Comparison of ENCODE assay signal across 15 cellular contexts in the genomic region with DNA sequence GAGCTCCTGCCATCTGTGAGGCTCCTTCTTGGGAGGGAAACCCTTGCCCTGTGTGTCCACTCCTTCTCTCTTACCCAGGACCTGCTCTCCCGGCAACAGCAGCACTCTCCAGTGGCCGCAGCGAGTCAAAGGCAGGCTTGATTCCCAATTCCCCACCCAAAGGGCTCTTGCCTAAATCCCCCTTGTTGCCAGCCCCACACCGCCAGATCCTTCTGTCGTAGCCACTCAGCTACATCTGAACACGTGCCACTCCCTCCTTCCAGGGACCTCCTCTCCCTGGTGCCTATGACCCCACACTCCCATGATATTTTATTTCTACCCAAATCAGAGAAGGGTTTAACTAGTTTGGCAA. TPM values are rescaled to one million over a fixed set of nuclear protein-coding genes. Genes with fewer than 3 reads are reported as not detected.
DNase-seq lines count a peak whose midpoint lies in the region; ATAC-seq and TF ChIP-seq lines count a peak whose summit lies in the region.
"Had no signal": no experiment of that assay in that cellular context is flagged by ENCODE, and none has a peak within 500 bp of the region (broad histone marks: within the 10 kb centered on the region; RNA-seq: fewer than 3 reads in every experiment).

No MANE protein-coding gene starts in this region.

- TF ChIP-seq POLR2A in uterus (IDR thresholded peaks at IDR 0.05) = no peak

- H3K4me1 ChIP-seq in uterus = peaks cover 5 to 6% of the 10 kb centered on the region in 2 donors

- peaks cover 59% of the 10 kb centered on the region for H3K4me1 Mint-ChIP-seq in stimulated activated naive CD8-positive, alpha-beta T cell treated with anti-CD3 and anti-CD28 coated beads, Interleukin-15, Interleukin-2, amounts not matched to agents 100 ng/mL and 50 ng/mL, for 24 hours (ENCODE audit: low read depth)
- peaks cover 3% of the 10 kb centered on the region for H3K4me1 Mint-ChIP-seq in neural crest cell

- no peak overlapping the region for H3K4me3 Mint-ChIP-seq in stimulated activated naive CD8-positive, alpha-beta T cell treated with anti-CD3 and anti-CD28 coated beads, Interleukin-15, Interleukin-2, amounts not matched to agents 100 ng/mL and 50 ng/mL, for 24 hours
- H3K4me3 Mint-ChIP-seq in neural crest cell = no peak overlapping the region
- H3K4me3 Mint-ChIP-seq: activated naive CD4-positive, alpha-beta T cell treated with anti-CD3 and anti-CD28 coated beads, Interleukin-2, amount 10 ng/mL, durations not matched to agents 7 days and 5 days; stimulated activated naive CD8-positive, alpha-beta T cell treated with anti-CD3 and anti-CD28 coated beads, Interleukin-15, amount 100 ng/mL, for 72 hours had no signal

- H3K27ac ChIP-seq in cingulate gyrus (ENCODE audit: low read depth, low read length) (peak overlapping the region; percentile 80), uterus (peak overlapping the region; percentile 42 to 68)

- no peak overlapping the region for H3K4me3 ChIP-seq in uterus

- H3K36me3 Mint-ChIP-seq in stimulated activated naive CD8-positive, alpha-beta T cell treated with anti-CD3 and anti-CD28 coated beads, Interleukin-15, Interleukin-2, amounts not matched to agents 100 ng/mL and 50 ng/mL, for 24 hours (ENCODE audit: low read depth) = peaks cover 47% of the 10 kb centered on the region
- H3K36me3 Mint-ChIP-seq in neural crest cell (ENCODE audit: low read depth) = peaks cover 12% of the 10 kb centered on the region

- no peaks in the 10 kb centered on the region for H3K27me3 Mint-ChIP-seq in stimulated activated naive CD8-positive, alpha-beta T cell treated with anti-CD3 and anti-CD28 coated beads, Interleukin-15, Interleukin-2, amounts not matched to agents 100 ng/mL and 50 ng/mL, for 24 hours
- H3K27me3 Mint-ChIP-seq in neural crest cell (ENCODE audit: low read depth) = no peaks in the 10 kb centered on the region
- H3K27me3 Mint-ChIP-seq: activated naive CD4-positive, alpha-beta T cell treated with anti-CD3 and anti-CD28 coated beads, Interleukin-2, amount 10 ng/mL, durations not matched to agents 7 days and 5 days; stimulated activated naive CD8-positive, alpha-beta T cell treated with anti-CD3 and anti-CD28 coated beads, Interleukin-15, amount 100 ng/mL, for 72 hours had no signal

- DNase-seq in stimulated activated naive CD8-positive, alpha-beta T cell treated with anti-CD3 and anti-CD28 coated beads, Interleukin-15, Interleukin-2, amounts not matched to agents 100 U/mL and 50 U/mL, for 24 hours = no peak
- DNase-seq in neural crest cell (ENCODE audit: low read depth, low spot score) (no peak), uterus (no peak), glomerular visceral epithelial cell (ENCODE audit: extremely low spot score) (no peak), germinal center (ENCODE audit: low spot score) (no peak)
- DNase-seq: activated naive CD4-positive, alpha-beta T cell treated with anti-CD3 and anti-CD28 coated beads, Interleukin-2, amount 10 ng/mL, durations not matched to agents 7 days and 5 days; DMS153; kidney glomerular epithelial cell; NCI-H446; retina; stimulated activated naive CD8-positive, alpha-beta T cell treated with anti-CD3 and anti-CD28 coated beads, Interleukin-15, amount 100 ng/mL, for 72 hours had no signal

- H3K36me3 ChIP-seq in uterus = no peaks in the 10 kb centered on the region

- no peaks in the 10 kb centered on the region for H3K9me3 ChIP-seq in uterus

- H3K27me3 ChIP-seq in uterus = no peaks in the 10 kb centered on the region

- peak overlapping the region; percentile 11 for H3K27ac Mint-ChIP-seq in stimulated activated naive CD8-positive, alpha-beta T cell treated with anti-CD3 and anti-CD28 coated beads, Interleukin-15, Interleukin-2, amounts not matched to agents 100 ng/mL and 50 ng/mL, for 24 hours
- peak overlapping the region; percentile 10 for H3K27ac Mint-ChIP-seq in neural crest cell (ENCODE audit: unreplicated experiment)

- intact Hi-C loops in uterus (cut with DNase I; ENCODE audit: low total_unique reads) = no loop called here

- TF ChIP-seq CTCF in neural crest cell (conservative IDR thresholded peaks at IDR 0.05) (no peak), uterus (IDR thresholded peaks at IDR 0.05) (no peak)

- H3K9me3 Mint-ChIP-seq in stimulated activated naive CD8-positive, alpha-beta T cell treated with anti-CD3 and anti-CD28 coated beads, Interleukin-15, Interleukin-2, amounts not matched to agents 100 ng/mL and 50 ng/mL, for 24 hours = no peaks in the 10 kb centered on the region
- no peaks in the 10 kb centered on the region for H3K9me3 Mint-ChIP-seq in neural crest cell
- H3K9me3 Mint-ChIP-seq: activated naive CD4-positive, alpha-beta T cell treated with anti-CD3 and anti-CD28 coated beads, Interleukin-2, amount 10 ng/mL, durations not matched to agents 7 days and 5 days; stimulated activated naive CD8-positive, alpha-beta T cell treated with anti-CD3 and anti-CD28 coated beads, Interleukin-15, amount 100 ng/mL, for 72 hours had no signal

- ATAC-seq in stimulated activated naive CD8-positive, alpha-beta T cell treated with anti-CD3 and anti-CD28 coated beads, Interleukin-15, Interleukin-2, amounts not matched to agents 100 U/mL and 50 U/mL, for 24 hours = no peak
- ATAC-seq in HG02759 (IDR thresholded peaks at IDR 0.05; ENCODE audit: unreplicated experiment) = no peak
- ATAC-seq: stimulated activated naive CD8-positive, alpha-beta T cell treated with anti-CD3 and anti-CD28 coated beads, Interleukin-15, amount 100 ng/mL, for 72 hours had no signal

RNA-seq across cellular contexts. Expression of a gene that starts 14.2 kb away (rescaled TPM):
- total RNA-seq in neural crest cell = 0.39 and 0.51 TPM in 2 replicates
- total RNA-seq in uterus = 1 to 10 TPM; 1.5 to 6.5 (median 2.9) TPM

RNA-seq across cellular contexts. Expression of a gene that starts 50.0 kb away (rescaled TPM):
- total RNA-seq in neural crest cell (0.72 and 1.0 TPM in 2 replicates), uterus (100 to 1,000 TPM in 1 of 4 donors, 10 to 100 TPM in 2, 1 to 10 TPM in 1; 9.1 to 102 (median 12.4) TPM)
- total RNA-seq: OCI-LY7 had no signal
